11 cellular contexts compared by ENCODE assay signal in the genomic region with DNA sequence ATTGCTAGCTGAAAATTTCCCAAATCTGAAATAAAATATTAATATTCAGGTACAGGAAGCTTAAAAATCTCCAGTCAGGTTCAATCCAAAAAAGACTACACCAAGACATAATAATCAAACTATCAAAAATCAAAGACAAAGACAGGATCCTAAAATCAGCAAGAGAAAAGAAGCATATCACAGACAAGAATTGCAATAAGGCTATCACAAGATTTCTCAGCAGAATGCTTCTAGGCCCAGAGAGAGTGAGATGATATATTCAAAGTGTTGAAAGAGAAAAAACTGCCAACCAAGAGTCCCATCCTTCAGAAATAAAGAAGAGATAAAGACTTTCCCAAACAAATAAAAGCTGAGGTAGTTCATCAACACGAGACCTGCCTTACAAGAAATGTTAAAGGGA. TPM values are rescaled to one million over a fixed set of nuclear protein-coding genes. Genes with fewer than 3 reads are reported as not detected.
"Had no signal": no experiment of that assay in that cellular context is flagged by ENCODE, and none has a peak within 500 bp of the region (broad histone marks: within the 10 kb centered on the region; RNA-seq: fewer than 3 reads in every experiment).

No MANE protein-coding gene starts in this region.

- H2AFZ ChIP-seq: GM23248 had no signal

- H3K27ac ChIP-seq: GM23248, KMS-11 had no signal

- H3K9me3 ChIP-seq: HAP-1 had no signal

- H3K4me1 ChIP-seq: HAP-1 had no signal

- H3K9ac ChIP-seq: GM23248, KMS-11 had no signal

- H3K36me3 ChIP-seq: HAP-1 had no signal

- DNase-seq: GM23248, GOT3, H7, IMR-90, KBM-7 had no signal

- FAIRE-seq: HTR-8/SVneo had no signal

- H3K4me3 ChIP-seq: GM23248, HAP-1 had no signal

- ATAC-seq: HCT116 had no signal

- H3K4me2 ChIP-seq: KMS-11 had no signal

RNA-seq across cellular contexts. Expression of a gene that starts 5.0 kb away (rescaled TPM):
- total RNA-seq: GM23248, H7, HT-29, IMR-90 had no signal
- polyA plus RNA-seq: GM23248, IMR-90 had no signal

RNA-seq across cellular contexts. Expression of a gene that starts 48.6 kb away (rescaled TPM):
- total RNA-seq: GM23248, H4, H7, IMR-90 had no signal
- polyA plus RNA-seq: GM23248, IMR-90 had no signal
